ENCODE assay signal across 11 cellular contexts in genomic region chr7:134527979-134528371, GRCh38. TPM values are rescaled to one million over a fixed set of nuclear protein-coding genes. Genes with fewer than 3 reads are reported as not detected.
DNase-seq lines count a peak whose midpoint lies in the region; ATAC-seq and TF ChIP-seq lines count a peak whose summit lies in the region.
"Had no signal": no experiment of that assay in that cellular context is flagged by ENCODE, and none has a peak within 500 bp of the region (broad histone marks: within the 10 kb centered on the region; RNA-seq: fewer than 3 reads in every experiment).

No MANE protein-coding gene starts in this region.

- peak; percentile 24 for DNase-seq in HT-29 (ENCODE audit: low spot score)
- peak in 1 of 3 donors; percentile 59 for DNase-seq in right cardiac atrium
- DNase-seq in suprapubic skin (ENCODE audit: low spot score in 2 of 2) = no peak
- DNase-seq in NCI-H1436 treated with DMSO at 0.1 percent for 48 hours (lab: John Stamatoyannopoulos, UW) = no peak
- DNase-seq: activated CD4-positive, alpha-beta memory T cell treated with anti-CD3 and anti-CD28 coated beads for 36 hours; cortex of kidney; stimulated activated CD4-positive, alpha-beta T cell treated with anti-CD3 and anti-CD28 coated beads, Interleukin-4, amount 100 ng/mL, for 4 hours had no signal

- no peak for TF ChIP-seq EP300 in suprapubic skin (IDR thresholded peaks at IDR 0.05)

- no peaks in the 10 kb centered on the region for H3K36me3 ChIP-seq in suprapubic skin

- no peak for TF ChIP-seq CTCF in suprapubic skin (IDR thresholded peaks at IDR 0.05)

- H3K9me3 ChIP-seq in right cardiac atrium (ENCODE audit: control insufficient read depth, low read length) (no peaks in the 10 kb centered on the region), suprapubic skin (no peaks in the 10 kb centered on the region)

- TF ChIP-seq POLR2A in suprapubic skin (IDR thresholded peaks at IDR 0.05) = no peak

- H3K4me3 ChIP-seq in right cardiac atrium (ENCODE audit: low read length) = no peak overlapping the region
- H3K4me3 ChIP-seq in suprapubic skin = no peak overlapping the region

- no peaks in the 10 kb centered on the region for H3K27me3 ChIP-seq in right cardiac atrium (ENCODE audit: control insufficient read depth, insufficient read depth)
- no peaks in the 10 kb centered on the region for H3K27me3 ChIP-seq in suprapubic skin

- intact Hi-C loops in right cardiac atrium (cut with DNase I) = no loop called here

- H3K27ac ChIP-seq in right cardiac atrium (ENCODE audit: low read length) = no peak overlapping the region
- peak overlapping the region; percentile 39 for H3K27ac ChIP-seq in suprapubic skin

- peak; percentile 84 for ATAC-seq in SK-N-SH treated with all-trans-retinoic acid at 6 μM for 48 hours
- ATAC-seq in right cardiac atrium = peak; percentile 25 to 76
- no peak for ATAC-seq in esophagus mucosa
- no peak for ATAC-seq in HG03095 (IDR thresholded peaks at IDR 0.05; ENCODE audit: unreplicated experiment)

- H3K4me1 ChIP-seq in right cardiac atrium (ENCODE audit: control insufficient read depth, insufficient read depth, low read length) = peaks cover 3% of the 10 kb centered on the region
- H3K4me1 ChIP-seq in suprapubic skin = peaks cover 56% of the 10 kb centered on the region

- 26% methylated on average over 4 of the region's 4 CpGs for WGBS in right cardiac atrium
- 19% methylated on average over 4 of the region's 4 CpGs for WGBS in suprapubic skin

TF ChIP-seq in SK-N-SH treated with all-trans-retinoic acid at 6 μM for 48 hours, 23 proteins besides CTCF, POLR2A, EP300 and RAD21:
- TF ChIP-seq PPARA (CRISPR knock-in tag; IDR thresholded peaks at IDR 0.05; ENCODE audit: borderline replicate concordance) (no peak), TOX (CRISPR knock-in tag; IDR thresholded peaks at IDR 0.05; ENCODE audit: borderline replicate concordance) (no peak), TCF4 (CRISPR knock-in tag; IDR thresholded peaks at IDR 0.05; ENCODE audit: borderline replicate concordance) (no peak), TSHZ2 (CRISPR knock-in tag; IDR thresholded peaks at IDR 0.05) (no peak), ZNF70 (CRISPR knock-in tag; IDR thresholded peaks at IDR 0.05) (no peak), ZFP3 (CRISPR knock-in tag; IDR thresholded peaks at IDR 0.05) (no peak)
TF ChIP-seq in SK-N-SH treated with all-trans-retinoic acid at 6 μM for 48 hours: peak in this region for 0.

RNA-seq across cellular contexts. Expression of gene AKR1B10, which starts 0.6 kb away (rescaled TPM):
- total RNA-seq in HT-29 (2014; rRNA removed; shearing (Covaris generic)) = 79.8 and 96.7 TPM in 2 replicates
- total RNA-seq in right cardiac atrium = under 1 TPM; 0.22 to 0.68 (median 0.42) TPM
- 0.18 TPM for polyA plus RNA-seq in right cardiac atrium
- total RNA-seq in suprapubic skin = 10 to 100 TPM in 2 of 4 donors, 1 to 10 TPM in 2; 5.9 to 57.5 (median 8.2) TPM
- 411 TPM for total RNA-seq in esophagus mucosa
- total RNA-seq: activated CD4-positive, alpha-beta memory T cell treated with anti-CD3 and anti-CD28 coated beads for 36 hours had no signal

RNA-seq across cellular contexts. Expression of gene AKR1B15, which starts 20.9 kb away (rescaled TPM):
- not detected in 2 replicates for total RNA-seq in HT-29 (2014; rRNA removed; shearing (Covaris generic))
- total RNA-seq in right cardiac atrium (not detected), suprapubic skin (1 to 10 TPM in 1 of 4 donors, not detected in 3; 1.1 TPM), esophagus mucosa (35.1 TPM)
- 0.07 TPM for polyA plus RNA-seq in right cardiac atrium
- total RNA-seq: activated CD4-positive, alpha-beta memory T cell treated with anti-CD3 and anti-CD28 coated beads for 36 hours; lower leg skin had no signal

Comparison
In these comparisons a context has a peak if more than half of its experiments do, and no peak if none do; other contexts are left out.
1. ATAC-seq: peak in SK-N-SH treated with all-trans-retinoic acid at 6 μM for 48 hours (single experiment) and right cardiac atrium (2 of 2); none in esophagus mucosa (single experiment) and HG03095 (single experiment).
2. RNA of gene AKR1B10, which starts 0.6 kb away (total RNA-seq): 411 TPM in esophagus mucosa (single experiment), 79.8 to 96.7 TPM in HT-29 and 5.9 to 57.5 TPM in suprapubic skin; 0.22 to 0.68 TPM in right cardiac atrium; every median in the first group is over 4 times any median in the second.
3. RNA of gene AKR1B15, which starts 20.9 kb away (total RNA-seq): 35.1 TPM in esophagus mucosa (single experiment); 1.1 TPM in suprapubic skin, not detected in right cardiac atrium and not detected in HT-29; every median in the first group is over 10 times any median in the second.